ENCODE assay signal across 8 cellular contexts in genomic region chr21:46229133-46229922, GRCh38. TPM values are rescaled to one million over a fixed set of nuclear protein-coding genes. Genes with fewer than 3 reads are reported as not detected.
DNase-seq lines count a peak whose midpoint lies in the region; ATAC-seq and TF ChIP-seq lines count a peak whose summit lies in the region.

No MANE protein-coding gene starts in this region.

- no peak for TF ChIP-seq EP300 in esophagus muscularis mucosa (IDR thresholded peaks at IDR 0.05)

- H3K27me3 ChIP-seq in esophagus muscularis mucosa (no peaks in the 10 kb centered on the region), neuron (ENCODE audit: insufficient read depth, low read length) (no peaks in the 10 kb centered on the region)

- TF ChIP-seq POLR2A in esophagus muscularis mucosa (IDR thresholded peaks at IDR 0.05; ENCODE audit: low read depth): no peak

- H3K27ac ChIP-seq in esophagus muscularis mucosa (replicated peaks in 1 of 4): peak overlapping the region; percentile 88 to 90 (median 89)

- H3K27ac Mint-ChIP-seq in T-cell: peak overlapping the region; percentile 96

- H2AFZ ChIP-seq in neuron (ENCODE audit: low read depth, low read length): no peak overlapping the region

- CTCF ChIA-PET in T-cell (lab: Charles Lee): interaction anchor here in 1 of 2 donors (1.3 kb wide), 1 partner anchor 11 kb away, joined by 5 read pairs; no protein-coding TSS in a partner anchor

- no peaks in the 10 kb centered on the region for H3K27me3 Mint-ChIP-seq in T-cell

- H3K4me3 ChIP-seq in esophagus muscularis mucosa (peak overlapping the region; percentile 78 to 96 (median 88)), neuron (ENCODE audit: low read length) (peak overlapping the region; percentile 51)

- H3K9me3 ChIP-seq in esophagus muscularis mucosa: no peaks in the 10 kb centered on the region
- H3K9me3 ChIP-seq in neuron (ENCODE audit: low read length): no peaks in the 10 kb centered on the region

- H3K4me1 Mint-ChIP-seq in T-cell: peaks cover 46 to 68% (median 57%) of the 10 kb centered on the region in 3 donors

- POLR2A ChIA-PET in T-cell (lab: Charles Lee): no interaction called here

- peak; percentile 14 for ATAC-seq in GM19467 (IDR thresholded peaks at IDR 0.05; ENCODE audit: unreplicated experiment)
- ATAC-seq in T-cell (replicated peaks in 1 of 4): peak; percentile 39 to 56 (median 46)

- peaks cover 23% of the 10 kb centered on the region for H3K36me3 Mint-ChIP-seq in T-cell

- TF ChIP-seq CTCF in esophagus muscularis mucosa (IDR thresholded peaks at IDR 0.05): peak; percentile 50 to 76 (median 70)

- H3K36me3 ChIP-seq in esophagus muscularis mucosa (peaks cover 2 to 16% (median 13%) of the 10 kb centered on the region in 4 donors), neuron (ENCODE audit: insufficient read depth, low read length) (peaks cover 32% of the 10 kb centered on the region)

- WGBS in esophagus muscularis mucosa: 7% methylated on average over 30 of the region's 72 CpGs

- intact Hi-C loops in esophagus muscularis mucosa (cut with DNase I): loop anchor here (2.0 to 5.0 kb wide), 3 partner anchors 42 to 259 kb away; partner anchors contain the start of gene PCNT

- peaks cover 25 to 50% (median 44%) of the 10 kb centered on the region in 4 donors for H3K4me1 ChIP-seq in esophagus muscularis mucosa
- peaks cover 34% of the 10 kb centered on the region for H3K4me1 ChIP-seq in neuron (ENCODE audit: insufficient read depth, low read length)

- H3K9me3 Mint-ChIP-seq in T-cell: no peaks in the 10 kb centered on the region

- DNase-seq in ELR (ENCODE audit: low read depth): peak; percentile 39
- DNase-seq in HuH-7 (ENCODE audit: low spot score): peak; percentile 58
- DNase-seq in T-cell: peak in 2 of 34 experiments; percentile 9 to 11
- no peak for DNase-seq in esophagus muscularis mucosa (ENCODE audit: extremely low spot score)
- DNase-seq in middle frontal gyrus (ENCODE audit: extremely low spot score, low spot score): no peak
- DNase-seq in dedifferentiated amniotic fluid mesenchymal stem cell (ENCODE audit: extremely low spot score): no peak

- H3K4me3 Mint-ChIP-seq in T-cell: peak overlapping the region; percentile 84 to 95 (median 90)

RNA-seq across cellular contexts. Expression of gene LSS, which starts 0.8 kb away (rescaled TPM):
- 10 to 100 TPM; 41.3 to 63.0 (median 49.4) TPM for total RNA-seq in T-cell
- 10 to 100 TPM; 45.3 to 66.3 (median 53.1) TPM for total RNA-seq in esophagus muscularis mucosa

RNA-seq across cellular contexts. Expression of gene SPATC1L, which starts 45.1 kb away (rescaled TPM):
- 10 to 100 TPM in 3 of 5 donors, 1 to 10 TPM in 2; 1.4 to 22.8 (median 12.5) TPM for total RNA-seq in T-cell
- total RNA-seq in esophagus muscularis mucosa: 10 to 100 TPM in 1 of 4 donors, 1 to 10 TPM in 3; 1.3 to 22.0 (median 7.0) TPM

RNA-seq across cellular contexts. Expression of gene MCM3AP, which starts 56.1 kb away (rescaled TPM):
- 100 to 1,000 TPM; 126 to 180 (median 166) TPM for total RNA-seq in T-cell
- total RNA-seq in esophagus muscularis mucosa: 10 to 100 TPM; 58.6 to 89.2 (median 81.9) TPM

RNA-seq across cellular contexts. Expression of gene YBEY, which starts 56.8 kb away (rescaled TPM):
- total RNA-seq in T-cell: 10 to 100 TPM; 10.0 to 21.2 (median 19.3) TPM
- total RNA-seq in esophagus muscularis mucosa: 10 to 100 TPM in 3 of 4 donors, 1 to 10 TPM in 1; 8.1 to 17.2 (median 10.6) TPM

Comparison
In these comparisons a context has a peak if more than half of its experiments do, and no peak if none do; other contexts are left out.
1. DNase-seq: peak in ELR (single experiment) and HuH-7 (single experiment); none in esophagus muscularis mucosa (single experiment), middle frontal gyrus (single experiment) and dedifferentiated amniotic fluid mesenchymal stem cell (single experiment).